ENCODE assay signal across 1 cellular context in genomic region chr5:75567710-75568109, GRCh38.
TF ChIP-seq lines count a peak whose summit lies in the region.

No MANE protein-coding gene starts in this region.

TF ChIP-seq in GM12878, 131 proteins besides CTCF, POLR2A, EP300 and RAD21:
- TF ChIP-seq MEF2A (IDR thresholded peaks at IDR 0.05; ENCODE audit: insufficient read depth, low read depth, low read length) = 0 out of 2 replicates have a peak, but pooled peaks have one; percentile 31
- TF ChIP-seq CREM (IDR thresholded peaks at IDR 0.05; ENCODE audit: low read depth) = 0 out of 2 replicates have a peak, but pooled peaks have one; percentile 5
- TF ChIP-seq ZBED1 (IDR thresholded peaks at IDR 0.05; ENCODE audit: borderline replicate concordance) = 0 out of 2 replicates have a peak, but pooled peaks have one; percentile 55
- TF ChIP-seq CREB1 (IDR thresholded peaks at IDR 0.05; ENCODE audit: low read depth) = 0 out of 2 replicates have a peak, but pooled peaks have one; percentile 12
- TF ChIP-seq TBL1XR1 (IDR thresholded peaks at IDR 0.05; ENCODE audit: low read depth, low read length) = peak; percentile 21; the same call in 1 of the 2 replicates
- TF ChIP-seq POU2F2 (IDR thresholded peaks at IDR 0.05; ENCODE audit: borderline replicate concordance, low read depth, low read length) = no peak
- TF ChIP-seq IRF4 (IDR thresholded peaks at IDR 0.05; ENCODE audit: low read depth, low read length) = peak; percentile 18; the same call in 1 of the 2 replicates
- TF ChIP-seq NR2F1 (conservative IDR thresholded peaks at IDR 0.05) = no peak
- TF ChIP-seq MTA2 (IDR thresholded peaks at IDR 0.05; ENCODE audit: low read depth) = no peak
- TF ChIP-seq SKIL (IDR thresholded peaks at IDR 0.05; ENCODE audit: low read depth, poor library complexity, severe bottlenecking) = peak; percentile 26
- TF ChIP-seq EED (IDR thresholded peaks at IDR 0.05; ENCODE audit: low read depth) = 0 out of 2 replicates have a peak, but pooled peaks have one; percentile 14
- TF ChIP-seq WRNIP1 (IDR thresholded peaks at IDR 0.05; ENCODE audit: borderline replicate concordance, low read depth, low read length) = 0 out of 2 replicates have a peak, but pooled peaks have one; percentile 48
- peak; percentile 44 for TF ChIP-seq JUNB (IDR thresholded peaks at IDR 0.05)
- TF ChIP-seq RELB (IDR thresholded peaks at IDR 0.05; ENCODE audit: low read depth) = no peak
